8 cellular contexts compared by ENCODE assay signal in the genomic region with DNA sequence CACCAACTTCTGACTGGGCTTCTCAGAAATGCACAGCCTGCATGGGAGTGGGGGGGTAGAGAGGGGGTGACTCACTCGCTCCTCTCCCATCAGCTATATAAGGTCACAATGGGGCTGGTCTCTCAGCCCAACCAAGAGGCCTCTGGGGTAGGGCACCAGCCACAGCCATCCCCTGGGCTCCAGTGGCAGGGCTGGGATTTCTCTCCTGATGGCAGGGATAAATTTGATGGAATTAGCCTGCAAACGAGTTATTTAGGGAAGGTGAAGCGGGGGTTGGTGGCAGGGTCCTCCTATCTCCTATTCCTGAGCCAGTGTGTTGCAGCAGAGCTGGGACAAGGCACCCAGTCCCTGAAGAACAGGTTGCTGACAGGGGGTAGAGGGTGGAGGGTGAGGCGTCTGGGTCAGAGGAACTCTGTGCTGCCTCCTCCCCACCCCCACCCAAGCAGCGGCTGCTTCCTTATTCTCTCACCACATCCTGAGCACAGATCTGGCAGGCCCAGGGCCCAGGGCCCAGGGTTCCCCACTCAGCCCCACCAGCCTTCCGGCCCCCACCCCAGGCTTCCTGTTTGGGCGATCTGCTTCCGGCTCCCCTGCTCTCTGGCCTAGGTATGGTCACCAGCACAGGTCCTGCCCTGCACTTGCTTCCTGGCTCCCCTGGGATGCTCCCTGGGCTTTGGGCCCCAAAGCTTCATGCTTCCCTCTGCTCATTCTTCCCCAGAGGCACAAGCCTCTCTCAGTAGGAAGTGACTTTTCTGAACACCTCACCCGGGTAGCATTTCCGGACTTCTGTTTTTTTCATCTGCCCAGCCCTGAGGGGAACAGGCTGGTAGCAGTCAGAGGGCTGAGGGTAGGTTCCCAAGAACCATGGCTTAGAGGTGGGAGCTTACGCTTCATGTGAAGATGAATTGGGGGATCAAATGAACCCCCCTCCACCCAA. TPM values are rescaled to one million over a fixed set of nuclear protein-coding genes. Genes with fewer than 3 reads are reported as not detected.
A peak's percentile ranks its signal among the peaks of the same experiment; 100 is the strongest.
DNase-seq lines count a peak whose midpoint lies in the region; ATAC-seq and TF ChIP-seq lines count a peak whose summit lies in the region.

No MANE protein-coding gene starts in this region.

- 43 to 51% methylated on average over 8 to 11 of the region's 11 CpGs for WGBS in testis, 2 donors

- peak overlapping the region; percentile 88 for H3K27ac Mint-ChIP-seq in osteocyte (ENCODE audit: unreplicated experiment)

- H3K4me1 Mint-ChIP-seq in osteocyte (ENCODE audit: unreplicated experiment) = peaks cover 63% of the 10 kb centered on the region

- peaks cover 29% of the 10 kb centered on the region for H3K4me1 ChIP-seq in testis

- H3K27me3 ChIP-seq in testis = no peaks in the 10 kb centered on the region

- H3K4me3 ChIP-seq in testis = peak overlapping the region; percentile 68 to 76

- no peaks in the 10 kb centered on the region for H3K27me3 Mint-ChIP-seq in osteocyte (ENCODE audit: unreplicated experiment)

- H3K9me3 ChIP-seq in testis = no peaks in the 10 kb centered on the region

- intact Hi-C loops in testis (cut with DNase I; ENCODE audit: low total_unique reads) = no loop called here

- peak; percentile 47 for ATAC-seq in GM18868 (IDR thresholded peaks at IDR 0.05; ENCODE audit: unreplicated experiment)
- peak; percentile 44 for ATAC-seq in HG03095 (IDR thresholded peaks at IDR 0.05; ENCODE audit: unreplicated experiment)

- no peak for TF ChIP-seq POLR2A in testis (IDR thresholded peaks at IDR 0.05)

- peak; percentile 89 for DNase-seq in SIG-M5 treated with dmso at 0.1 percent for 504 hours (lab: John Stamatoyannopoulos, UW; ENCODE audit: unreplicated experiment)
- DNase-seq in activated gamma-delta T cell treated with anti-CD3 and anti-CD28 coated beads, Interleukin-2, amount 50 U/mL, for 16 hours (ENCODE audit: low read depth) = peak; percentile 82
- DNase-seq in globus pallidus (ENCODE audit: low spot score) = peak; percentile 70
- DNase-seq in osteocyte (ENCODE audit: extremely low spot score, unreplicated experiment) = no peak
- DNase-seq in testis = peak; percentile 62
- DNase-seq in NCI-H524 (lab: John Stamatoyannopoulos, UW) = no peak

- peak overlapping the region; percentile 89 for H3K4me3 Mint-ChIP-seq in osteocyte (ENCODE audit: unreplicated experiment)

- H3K27ac ChIP-seq in testis = peak overlapping the region; percentile 89 to 94

- H3K36me3 Mint-ChIP-seq in osteocyte (ENCODE audit: unreplicated experiment) = peaks cover 36% of the 10 kb centered on the region

- H3K36me3 ChIP-seq in testis (ENCODE audit: low read depth, missing control alignments) = no peaks in the 10 kb centered on the region

- TF ChIP-seq CTCF in osteocyte (IDR thresholded peaks at IDR 0.05) (no peak), testis (IDR thresholded peaks at IDR 0.05) (no peak)

- no peaks in the 10 kb centered on the region for H3K9me3 Mint-ChIP-seq in osteocyte (ENCODE audit: unreplicated experiment)

RNA-seq across cellular contexts. Expression of gene PPP1R18, which starts 4.0 kb away (rescaled TPM):
- total RNA-seq in osteocyte (134 and 135 TPM in 2 replicates), testis (1 to 10 TPM; 9.0 to 9.3 TPM)
- 24.9 TPM for polyA plus RNA-seq in testis (ENCODE audit: insufficient read depth, low read depth, low replicate concordance)

RNA-seq across cellular contexts. Expression of gene NRM, which starts 8.3 kb away (rescaled TPM):
- total RNA-seq in osteocyte = 28.1 and 31.5 TPM in 2 replicates
- 10 to 100 TPM in 1 of 2 donors, 1 to 10 TPM in 1; 9.5 to 10.5 TPM for total RNA-seq in testis
- polyA plus RNA-seq in testis (ENCODE audit: insufficient read depth, low read depth, low replicate concordance) = 26.6 TPM

RNA-seq across cellular contexts. Expression of gene DHX16, which starts 9.6 kb away (rescaled TPM):
- total RNA-seq in osteocyte (28.7 TPM in 2 replicates), testis (10 to 100 TPM; 68.0 TPM)
- 109 TPM for polyA plus RNA-seq in testis (ENCODE audit: insufficient read depth, low read depth, low replicate concordance)

RNA-seq across cellular contexts. Expression of gene MDC1, which starts 34.6 kb away (rescaled TPM):
- total RNA-seq in osteocyte = 37.7 and 40.1 TPM in 2 replicates
- total RNA-seq in testis = 10 to 100 TPM; 56.6 to 79.3 TPM
- 155 TPM for polyA plus RNA-seq in testis (ENCODE audit: insufficient read depth, low read depth, low replicate concordance)

RNA-seq across cellular contexts. Expression of gene C6orf136, which starts 35.5 kb away (rescaled TPM):
- total RNA-seq in osteocyte = 13.5 and 17.2 TPM in 2 replicates
- 10 to 100 TPM; 17.8 to 22.0 TPM for total RNA-seq in testis
- polyA plus RNA-seq in testis (ENCODE audit: insufficient read depth, low read depth, low replicate concordance) = 26.0 TPM

Comparison
In these comparisons a context has a peak if more than half of its experiments do, and no peak if none do; other contexts are left out.
1. DNase-seq: peak in SIG-M5 treated with dmso at 0.1 percent for 504 hours (single experiment), activated gamma-delta T cell treated with anti-CD3 and anti-CD28 coated beads, Interleukin-2, amount 50 U/mL, for 16 hours (single experiment), globus pallidus (single experiment) and testis (single experiment); none in osteocyte (single experiment) and NCI-H524 (0 of 2).
2. RNA of gene PPP1R18, which starts 4.0 kb away (total RNA-seq): 134 to 135 TPM in osteocyte; 9.0 to 9.3 TPM in testis; every median in the first group is over 10 times any median in the second.